18 cellular contexts compared by ENCODE assay signal in genomic region chr11:34315006-34315793, GRCh38. TPM values are rescaled to one million over a fixed set of nuclear protein-coding genes. Genes with fewer than 3 reads are reported as not detected.
DNase-seq lines count a peak whose midpoint lies in the region; ATAC-seq and TF ChIP-seq lines count a peak whose summit lies in the region.
"Had no signal": no experiment of that assay in that cellular context is flagged by ENCODE, and none has a peak within 500 bp of the region (broad histone marks: within the 10 kb centered on the region; RNA-seq: fewer than 3 reads in every experiment).

No MANE protein-coding gene starts in this region.

- no peak overlapping the region for H3K9ac ChIP-seq in GM23248

- in situ Hi-C loops in GM23248 (cut with MboI) = no loop called here

- H3K36me3 ChIP-seq in GM23248 (ENCODE audit: low read depth) = no peaks in the 10 kb centered on the region
- no peaks in the 10 kb centered on the region for H3K36me3 ChIP-seq in psoas muscle (ENCODE audit: insufficient read depth in 1 of 2, low read depth in 1 of 2)

- ATAC-seq in psoas muscle = no peak
- ATAC-seq: CD8-positive, alpha-beta T cell had no signal

- peak; percentile 63 for DNase-seq in AG09319 (ENCODE audit: extremely low read depth, low read depth)
- peak; percentile 13 for DNase-seq in GM23248
- DNase-seq in fibroblast of gingiva (ENCODE audit: low read depth) = peak; percentile 47
- no peak for DNase-seq in psoas muscle
- DNase-seq in cerebellar nuclear complex (lab: John Stamatoyannopoulos, UW) = no peak
- DNase-seq in HCEC 1CT = no peak
- no peak for DNase-seq in SW 1271 (lab: John Stamatoyannopoulos, UW)
- DNase-seq: Calu3; CD8-positive, alpha-beta T cell; GF-D8; HFFc6; KG1; NCI-H187; NCI-H2227 treated with DMSO at 0.1 percent for 48 hours; NCI-H510A treated with DMSO at 0.1 percent for 48 hours; NCI-H774; SHP77 had no signal

- intact Hi-C loops in psoas muscle (cut with DNase I) = no loop called here

- TF ChIP-seq CTCF in AG09319 (IDR thresholded peaks at IDR 0.05; ENCODE audit: low read depth, low read length) (no peak), psoas muscle (IDR thresholded peaks at IDR 0.05) (no peak)

- H3K4me2 ChIP-seq in GM23248 (ENCODE audit: unreplicated experiment) = no peak overlapping the region

- WGBS in GM23248 (ENCODE audit: low coverage in 1 of 2, low lambda C conversion rate in 2 of 2, missing lambda C conversion rate in 2 of 2), 2 experiments = 48 to 50% methylated on average over 18 of the region's 18 CpGs
- 87 to 94% (median 89%) methylated on average over 16 to 18 of the region's 18 CpGs for WGBS in psoas muscle, 3 donors

- no peak overlapping the region for H2AFZ ChIP-seq in GM23248

- peaks cover 51% of the 10 kb centered on the region for H3K79me2 ChIP-seq in GM23248 (ENCODE audit: insufficient read depth)

- H3F3A ChIP-seq in GM23248 (ENCODE audit: insufficient read depth) = peaks cover 26% of the 10 kb centered on the region

- no peaks in the 10 kb centered on the region for H3K27me3 ChIP-seq in GM23248 (replicated peaks; ENCODE audit: insufficient read depth)
- H3K27me3 ChIP-seq in psoas muscle (ENCODE audit: insufficient read depth in 3 of 3, low read length in 2 of 3) = no peaks in the 10 kb centered on the region

- no peaks in the 10 kb centered on the region for H3K9me2 ChIP-seq in GM23248 (ENCODE audit: insufficient read depth)

- H3K27ac ChIP-seq in GM23248 (no peak overlapping the region), psoas muscle (peak overlapping the region; percentile 62)
- H3K27ac ChIP-seq: SK-N-MC had no signal

- H3K4me1 ChIP-seq in GM23248 (ENCODE audit: insufficient read depth) (peaks cover 35% of the 10 kb centered on the region), psoas muscle (peaks cover 86% of the 10 kb centered on the region)

- H3K9me3 ChIP-seq in GM23248 (ENCODE audit: low read depth) (no peaks in the 10 kb centered on the region), psoas muscle (no peaks in the 10 kb centered on the region)

- H4K20me1 ChIP-seq in GM23248 (ENCODE audit: insufficient read depth) = no peaks in the 10 kb centered on the region

- H3K4me3 ChIP-seq in GM23248 (no peak overlapping the region), psoas muscle (no peak overlapping the region)
- H3K4me3 ChIP-seq: SK-N-MC had no signal

RNA-seq across cellular contexts. Expression of gene ABTB2, which starts 42.6 kb away (rescaled TPM):
- total RNA-seq in GM23248 (2014; rRNA removed; shearing (Covaris generic)) = 9.9 and 12.4 TPM in 2 replicates
- polyA plus RNA-seq in GM23248 (2016; fragmentation: Nextera tagmentation; extraction: Ambion mirVana) (8.4 and 8.7 TPM in 2 replicates), psoas muscle (10 to 100 TPM in 1 of 3 donors, 1 to 10 TPM in 2; 4.5 to 21.1 (median 8.0) TPM)
- total RNA-seq in psoas muscle = 10 to 100 TPM; 11.9 to 24.7 (median 20.0) TPM

Comparison
In these comparisons a context has a peak if more than half of its experiments do, and no peak if none do; other contexts are left out.
1. DNase-seq: peak in AG09319 (single experiment), GM23248 (single experiment) and fibroblast of gingiva (single experiment); none in psoas muscle (0 of 2), cerebellar nuclear complex (0 of 2), HCEC 1CT (single experiment) and SW 1271 (0 of 2).